ENCODE assay signal across 16 cellular contexts in genomic region chr19:1085676-1086442, GRCh38. TPM values are rescaled to one million over a fixed set of nuclear protein-coding genes. Genes with fewer than 3 reads are reported as not detected.
DNase-seq lines count a peak whose midpoint lies in the region; ATAC-seq and TF ChIP-seq lines count a peak whose summit lies in the region.
"Had no signal": no experiment of that assay in that cellular context is flagged by ENCODE, and none has a peak within 500 bp of the region (broad histone marks: within the 10 kb centered on the region; RNA-seq: fewer than 3 reads in every experiment).

No MANE protein-coding gene starts in this region.

- H4K8ac ChIP-seq in neuronal stem cell (ENCODE audit: low read depth, low read length): no peak overlapping the region

- H3K27me3 ChIP-seq in neuronal stem cell (ENCODE audit: control insufficient read depth in 3 of 3, insufficient read depth in 3 of 3, low read depth in 1 of 3, low read length in 3 of 3): no peaks in the 10 kb centered on the region
- peaks cover 0 to 16% (median 0%) of the 10 kb centered on the region in 3 donors for H3K27me3 ChIP-seq in stomach

- no peak overlapping the region for H3K27ac ChIP-seq in HEK293 (ENCODE audit: extremely low read depth, low read depth, low read length)
- H3K27ac ChIP-seq in neuronal stem cell (replicated peaks; ENCODE audit: low read length): no peak overlapping the region
- peak overlapping the region in 1 of 5 donors; percentile 76 for H3K27ac ChIP-seq in stomach
- H3K27ac ChIP-seq: thoracic aorta had no signal

- H3K27me3 Mint-ChIP-seq in activated CD8-positive, alpha-beta T cell treated with anti-CD3 and anti-CD28 coated beads, Interleukin-2, amount 10 ng/mL, durations not matched to agents 7 days and 5 days (ENCODE audit: low read depth): no peaks in the 10 kb centered on the region
- H3K27me3 Mint-ChIP-seq in activated CD8-positive, alpha-beta T cell treated with anti-CD3 and anti-CD28 coated beads for 36 hours: no peaks in the 10 kb centered on the region
- no peaks in the 10 kb centered on the region for H3K27me3 Mint-ChIP-seq in activated naive CD8-positive, alpha-beta T cell

- peaks cover 55% of the 10 kb centered on the region for H3K36me3 Mint-ChIP-seq in activated CD8-positive, alpha-beta T cell treated with anti-CD3 and anti-CD28 coated beads, Interleukin-2, amount 10 ng/mL, durations not matched to agents 7 days and 5 days (ENCODE audit: low read depth)
- H3K36me3 Mint-ChIP-seq in activated CD8-positive, alpha-beta T cell treated with anti-CD3 and anti-CD28 coated beads for 36 hours (ENCODE audit: low read depth): peaks cover 60% of the 10 kb centered on the region
- H3K36me3 Mint-ChIP-seq in activated naive CD8-positive, alpha-beta T cell: peaks cover 4% of the 10 kb centered on the region

- peak overlapping the region; percentile 10 for H3K4me3 Mint-ChIP-seq in activated CD8-positive, alpha-beta T cell treated with anti-CD3 and anti-CD28 coated beads, Interleukin-2, amount 10 ng/mL, durations not matched to agents 7 days and 5 days
- H3K4me3 Mint-ChIP-seq in activated CD8-positive, alpha-beta T cell treated with anti-CD3 and anti-CD28 coated beads for 36 hours: no peak overlapping the region
- H3K4me3 Mint-ChIP-seq in activated naive CD8-positive, alpha-beta T cell: no peak overlapping the region
- H3K4me3 Mint-ChIP-seq: mesothelial cell of epicardium had no signal

- no peaks in the 10 kb centered on the region for H3K4me1 ChIP-seq in HEK293 (ENCODE audit: control insufficient read depth, insufficient read depth, low read length)
- peaks cover 0 to 2% of the 10 kb centered on the region in 2 donors for H3K4me1 ChIP-seq in neuronal stem cell (ENCODE audit: control insufficient read depth in 2 of 2, insufficient read depth in 1 of 2, low read depth in 1 of 2, low read length in 2 of 2)
- H3K4me1 ChIP-seq in stomach: peaks cover 8 to 69% (median 40%) of the 10 kb centered on the region in 4 donors

- POLR2A ChIA-PET in activated CD8-positive, alpha-beta T cell treated with anti-CD3 and anti-CD28 coated beads, Interleukin-2, amount 10 ng/mL, durations not matched to agents 7 days and 5 days (lab: Charles Lee): interaction anchor here (0.8 to 7.4 kb wide), 13 partner anchors 8 to 126 kb away, joined by 3 to 103 read pairs (median 4); partner anchors contain the start of genes ARHGAP45, POLR2E, RNU6-2 and WDR18
- POLR2A ChIA-PET in activated CD8-positive, alpha-beta T cell treated with anti-CD3 and anti-CD28 coated beads for 36 hours (lab: Charles Lee): interaction anchor here (1.2 to 10.0 kb wide), 11 partner anchors 9 to 176 kb away, joined by 3 to 148 read pairs (median 6); partner anchors contain the start of genes ARHGAP45, CNN2 and POLR2E
- POLR2A ChIA-PET in HEK293 (lab: Yijun Ruan, JAX): interaction anchor here (0.8 to 2.9 kb wide), 9 partner anchors 9 to 183 kb away, joined by 3 to 18 read pairs (median 5); partner anchors contain the start of genes ABCA7, CIRBP, CNN2 and GPX4

- H3K4me3 ChIP-seq in HEK293 (ENCODE audit: low read depth, low read length): no peak overlapping the region
- H3K4me3 ChIP-seq in neuronal stem cell (ENCODE audit: low read length in 2 of 2): no peak overlapping the region
- no peak overlapping the region for H3K4me3 ChIP-seq in stomach
- H3K4me3 ChIP-seq: thoracic aorta had no signal

- H3K9me3 ChIP-seq in HEK293 (ENCODE audit: control insufficient read depth, insufficient read depth, low read depth, low read length) (no peaks in the 10 kb centered on the region), neuronal stem cell (replicated peaks in 1 of 2; ENCODE audit: control insufficient read depth in 2 of 2, insufficient read depth in 1 of 2, low read depth in 1 of 2, low read length in 2 of 2) (no peaks in the 10 kb centered on the region), stomach (no peaks in the 10 kb centered on the region)
- H3K9me3 ChIP-seq: thoracic aorta had no signal

- TF ChIP-seq CTCF in activated CD8-positive, alpha-beta T cell treated with anti-CD3 and anti-CD28 coated beads for 36 hours (IDR thresholded peaks at IDR 0.05): no peak
- no peak for TF ChIP-seq CTCF in HEK293 (tag by site-specific recombination; IDR thresholded peaks at IDR 0.05)
- TF ChIP-seq CTCF in stomach (IDR thresholded peaks at IDR 0.05): no peak

- no peak overlapping the region for H3K18ac ChIP-seq in neuronal stem cell (ENCODE audit: low read length)

- peak overlapping the region; percentile 75 for H3K23ac ChIP-seq in neuronal stem cell (ENCODE audit: low read depth, low read length, poor library complexity)

- DNase-seq in activated CD8-positive, alpha-beta T cell treated with anti-CD3 and anti-CD28 coated beads, Interleukin-2, amount 10 ng/mL, durations not matched to agents 7 days and 5 days: no peak
- DNase-seq in activated CD8-positive, alpha-beta T cell treated with anti-CD3 and anti-CD28 coated beads for 36 hours: no peak
- DNase-seq in neuronal stem cell (ENCODE audit: low spot score): no peak
- no peak for DNase-seq in stomach
- DNase-seq in SW 1271 (lab: John Stamatoyannopoulos, UW): no peak
- DNase-seq in NCI-H2171 (lab: John Stamatoyannopoulos, UW): no peak
- DNase-seq: DMS79 treated with DMSO at 0.1 percent for 48 hours; GOT3; Kasumi-1; NCI-H774; SIG-M5; stimulated activated CD4-positive, alpha-beta T cell treated with anti-CD3 and anti-CD28 coated beads, Interleukin-12 subunit alpha, Interleukin-12 subunit beta, amount 100 ng/mL, for 4 hours had no signal

- no peak overlapping the region for H3K14ac ChIP-seq in neuronal stem cell (ENCODE audit: low read length)

- no peak for ATAC-seq in activated CD8-positive, alpha-beta T cell treated with anti-CD3 and anti-CD28 coated beads, Interleukin-2, amount 10 ng/mL, durations not matched to agents 7 days and 5 days
- no peak for ATAC-seq in activated CD8-positive, alpha-beta T cell treated with anti-CD3 and anti-CD28 coated beads for 36 hours

- no peaks in the 10 kb centered on the region for H3K9me3 Mint-ChIP-seq in activated CD8-positive, alpha-beta T cell treated with anti-CD3 and anti-CD28 coated beads, Interleukin-2, amount 10 ng/mL, durations not matched to agents 7 days and 5 days (ENCODE audit: insufficient read depth)
- H3K9me3 Mint-ChIP-seq in activated CD8-positive, alpha-beta T cell treated with anti-CD3 and anti-CD28 coated beads for 36 hours: no peaks in the 10 kb centered on the region
- H3K9me3 Mint-ChIP-seq in activated naive CD8-positive, alpha-beta T cell (ENCODE audit: low read depth): no peaks in the 10 kb centered on the region
- H3K9me3 Mint-ChIP-seq: mesothelial cell of epicardium had no signal

- CTCF ChIA-PET in activated CD8-positive, alpha-beta T cell treated with anti-CD3 and anti-CD28 coated beads, Interleukin-2, amount 10 ng/mL, durations not matched to agents 7 days and 5 days (lab: Charles Lee): interaction anchor here (1.2 to 3.7 kb wide), 5 partner anchors 9 to 28 kb away, joined by 3 to 17 read pairs (median 5); partner anchors contain the start of gene ARHGAP45
- CTCF ChIA-PET in activated CD8-positive, alpha-beta T cell treated with anti-CD3 and anti-CD28 coated beads for 36 hours (lab: Charles Lee): interaction anchor here (1.1 kb wide), 1 partner anchor 155 kb away, joined by 3 read pairs; no protein-coding TSS in a partner anchor
- CTCF ChIA-PET in HEK293 (lab: Yijun Ruan, JAX): interaction anchor here (1.6 kb wide), 1 partner anchor 27 kb away, joined by 3 read pairs; no protein-coding TSS in a partner anchor

- no peak for TF ChIP-seq EP300 in stomach (IDR thresholded peaks at IDR 0.05)

- no peak overlapping the region for H2AK5ac ChIP-seq in neuronal stem cell (ENCODE audit: low read depth, low read length)

- peak overlapping the region; percentile 38 for H3K9ac ChIP-seq in neuronal stem cell (ENCODE audit: low read depth, low read length, poor library complexity)

- no peak overlapping the region for H4K91ac ChIP-seq in neuronal stem cell (ENCODE audit: low read depth, low read length, poor library complexity)

- TF ChIP-seq POLR2A in stomach (IDR thresholded peaks at IDR 0.05): no peak

- H3K4ac ChIP-seq in neuronal stem cell (ENCODE audit: low read length): no peak overlapping the region

- peaks cover 7% of the 10 kb centered on the region for H3K79me1 ChIP-seq in neuronal stem cell (ENCODE audit: low read depth, low read length)

- H3K4me1 Mint-ChIP-seq in activated CD8-positive, alpha-beta T cell treated with anti-CD3 and anti-CD28 coated beads, Interleukin-2, amount 10 ng/mL, durations not matched to agents 7 days and 5 days (ENCODE audit: low read depth): peaks cover 78% of the 10 kb centered on the region
- peaks cover 56% of the 10 kb centered on the region for H3K4me1 Mint-ChIP-seq in activated CD8-positive, alpha-beta T cell treated with anti-CD3 and anti-CD28 coated beads for 36 hours (ENCODE audit: low read depth)
- peaks cover 45% of the 10 kb centered on the region for H3K4me1 Mint-ChIP-seq in activated naive CD8-positive, alpha-beta T cell (ENCODE audit: low read depth)
- H3K4me1 Mint-ChIP-seq: mesothelial cell of epicardium had no signal

- no peak overlapping the region for H2BK15ac ChIP-seq in neuronal stem cell (ENCODE audit: low read length)

- WGBS in neuronal stem cell (ENCODE audit: extremely low coverage in 2 of 2, insufficient read length in 2 of 2, insufficient replicate concordance in 1 of 2), 2 donors: no CpG with 5 or more reads among the region's 38 CpGs
- 71 to 78% (median 75%) methylated on average over 31 to 38 of the region's 38 CpGs for WGBS in stomach, 5 donors

- H3K27ac Mint-ChIP-seq in activated CD8-positive, alpha-beta T cell treated with anti-CD3 and anti-CD28 coated beads, Interleukin-2, amount 10 ng/mL, durations not matched to agents 7 days and 5 days: peak overlapping the region; percentile 77
- no peak overlapping the region for H3K27ac Mint-ChIP-seq in activated CD8-positive, alpha-beta T cell treated with anti-CD3 and anti-CD28 coated beads for 36 hours
- H3K27ac Mint-ChIP-seq in activated naive CD8-positive, alpha-beta T cell: peak overlapping the region; percentile 73
- H3K27ac Mint-ChIP-seq: mesothelial cell of epicardium had no signal

- no peak overlapping the region for H2BK120ac ChIP-seq in neuronal stem cell (ENCODE audit: low read depth, low read length)

- no peak overlapping the region for H2BK5ac ChIP-seq in neuronal stem cell (ENCODE audit: low read length)

- H3K36me3 ChIP-seq in HEK293 (ENCODE audit: control insufficient read depth in 2 of 2, insufficient read depth in 1 of 2, low read length in 2 of 2): peaks cover 0 to 36% of the 10 kb centered on the region in 2 experiments; a peak in 1 of 3 replicates
- peaks cover 26 to 78% of the 10 kb centered on the region in 2 donors for H3K36me3 ChIP-seq in neuronal stem cell (replicated peaks in 1 of 2; ENCODE audit: control insufficient read depth in 2 of 2, insufficient read depth in 2 of 2, low read length in 2 of 2)
- peaks cover 28 to 88% (median 65%) of the 10 kb centered on the region in 4 donors for H3K36me3 ChIP-seq in stomach
- H3K36me3 ChIP-seq: thoracic aorta had no signal

- H2AFZ ChIP-seq in neuronal stem cell (ENCODE audit: low read length): no peak overlapping the region

- no peak overlapping the region for H2BK12ac ChIP-seq in neuronal stem cell (ENCODE audit: low read length)

- intact Hi-C loops in activated CD8-positive, alpha-beta T cell treated with anti-CD3 and anti-CD28 coated beads for 36 hours (cut with micrococcal nuclease): no loop called here
- intact Hi-C loops in stomach (cut with DNase I; ENCODE audit: low total_unique reads): no loop called here

- H3K4me2 ChIP-seq in neuronal stem cell (ENCODE audit: insufficient read depth, low read length, poor library complexity, severe bottlenecking): no peak overlapping the region

RNA-seq across cellular contexts. Expression of gene POLR2E, which starts 9.3 kb away (rescaled TPM):
- 100 to 1,000 TPM; 176 to 177 TPM for total RNA-seq in activated CD8-positive, alpha-beta T cell treated with anti-CD3 and anti-CD28 coated beads, Interleukin-2, amount 10 ng/mL, durations not matched to agents 7 days and 5 days
- total RNA-seq in activated CD8-positive, alpha-beta T cell treated with anti-CD3 and anti-CD28 coated beads for 36 hours: 100 to 1,000 TPM; 271 to 282 TPM
- 201 TPM for polyA plus RNA-seq in neuronal stem cell (2013, experiment 1 of 2)
- polyA plus RNA-seq in neuronal stem cell (2013, experiment 2 of 2): 197 TPM
- 100 to 1,000 TPM in 1 of 5 donors, 10 to 100 TPM in 4; 24.5 to 361 (median 40.6) TPM for total RNA-seq in stomach
- polyA plus RNA-seq in stomach: 100 to 1,000 TPM; 109 to 128 (median 123) TPM

RNA-seq across cellular contexts. Expression of gene GPX4, which starts 17.9 kb away (rescaled TPM):
- 100 to 1,000 TPM; 174 to 177 TPM for total RNA-seq in activated CD8-positive, alpha-beta T cell treated with anti-CD3 and anti-CD28 coated beads, Interleukin-2, amount 10 ng/mL, durations not matched to agents 7 days and 5 days
- total RNA-seq in activated CD8-positive, alpha-beta T cell treated with anti-CD3 and anti-CD28 coated beads for 36 hours: 100 to 1,000 TPM; 224 to 232 TPM
- 755 TPM for polyA plus RNA-seq in neuronal stem cell (2013, experiment 1 of 2)
- 706 TPM for polyA plus RNA-seq in neuronal stem cell (2013, experiment 2 of 2)
- 100 to 1,000 TPM in 4 of 5 donors, 10 to 100 TPM in 1; 90.0 to 710 (median 158) TPM for total RNA-seq in stomach
- polyA plus RNA-seq in stomach: 100 to 1,000 TPM; 433 to 532 (median 509) TPM

RNA-seq across cellular contexts. Expression of gene ARHGAP45, which starts 18.9 kb away (rescaled TPM):
- total RNA-seq in activated CD8-positive, alpha-beta T cell treated with anti-CD3 and anti-CD28 coated beads, Interleukin-2, amount 10 ng/mL, durations not matched to agents 7 days and 5 days: 100 to 1,000 TPM; 433 to 445 TPM
- 100 to 1,000 TPM; 136 to 150 TPM for total RNA-seq in activated CD8-positive, alpha-beta T cell treated with anti-CD3 and anti-CD28 coated beads for 36 hours
- polyA plus RNA-seq in neuronal stem cell (2013, experiment 1 of 2): 6.9 TPM
- 7.4 TPM for polyA plus RNA-seq in neuronal stem cell (2013, experiment 2 of 2)
- 100 to 1,000 TPM in 1 of 5 donors, 10 to 100 TPM in 4; 14.3 to 211 (median 22.3) TPM for total RNA-seq in stomach
- polyA plus RNA-seq in stomach: 10 to 100 TPM; 12.2 to 15.4 (median 14.0) TPM

RNA-seq across cellular contexts. Expression of gene ABCA7, which starts 46.0 kb away (rescaled TPM):
- 10 to 100 TPM; 76.6 to 77.5 TPM for total RNA-seq in activated CD8-positive, alpha-beta T cell treated with anti-CD3 and anti-CD28 coated beads, Interleukin-2, amount 10 ng/mL, durations not matched to agents 7 days and 5 days
- total RNA-seq in activated CD8-positive, alpha-beta T cell treated with anti-CD3 and anti-CD28 coated beads for 36 hours: 10 to 100 TPM; 14.0 to 14.6 TPM
- polyA plus RNA-seq in neuronal stem cell (2013, experiment 1 of 2): 9.4 TPM
- 8.0 TPM for polyA plus RNA-seq in neuronal stem cell (2013, experiment 2 of 2)
- total RNA-seq in stomach: 100 to 1,000 TPM in 1 of 5 donors, 10 to 100 TPM in 3, 1 to 10 TPM in 1; 5.1 to 144 (median 38.8) TPM
- polyA plus RNA-seq in stomach: 10 to 100 TPM; 14.2 to 31.6 (median 22.0) TPM

RNA-seq across cellular contexts. Expression of gene CNN2, which starts 59.5 kb away (rescaled TPM):
- 100 to 1,000 TPM; 417 to 455 TPM for total RNA-seq in activated CD8-positive, alpha-beta T cell treated with anti-CD3 and anti-CD28 coated beads, Interleukin-2, amount 10 ng/mL, durations not matched to agents 7 days and 5 days
- total RNA-seq in activated CD8-positive, alpha-beta T cell treated with anti-CD3 and anti-CD28 coated beads for 36 hours: 10 to 100 TPM; 97.4 to 98.3 TPM
- polyA plus RNA-seq in neuronal stem cell (2013, experiment 1 of 2): 235 TPM
- polyA plus RNA-seq in neuronal stem cell (2013, experiment 2 of 2): 243 TPM
- total RNA-seq in stomach: 10 to 100 TPM in 4 of 5 donors, 1 to 10 TPM in 1; 7.0 to 98.5 (median 56.4) TPM
- polyA plus RNA-seq in stomach: 10 to 100 TPM; 85.1 to 93.9 (median 91.8) TPM
